In the genomic region with DNA sequence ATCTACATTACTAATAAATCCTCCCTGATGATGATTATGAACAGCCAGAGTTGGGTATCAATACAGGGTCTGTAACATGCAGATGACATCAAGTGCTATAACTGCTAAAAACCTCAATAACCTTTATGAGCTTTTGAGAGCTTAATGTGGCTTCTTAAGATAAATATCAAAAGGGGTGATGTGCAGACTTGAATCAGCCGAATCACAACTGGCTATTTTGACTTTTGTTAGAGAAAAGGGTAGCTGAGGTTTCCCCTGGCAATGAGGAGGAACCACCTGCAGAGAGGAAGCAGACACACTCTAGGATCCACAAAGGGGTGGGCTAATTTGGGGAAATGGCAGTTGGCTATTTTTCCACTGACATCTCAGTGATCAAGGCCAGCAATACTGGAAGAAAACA, we compare ENCODE assay signal across 23 cellular contexts. TPM values are rescaled to one million over a fixed set of nuclear protein-coding genes. Genes with fewer than 3 reads are reported as not detected.
DNase-seq lines count a peak whose midpoint lies in the region; ATAC-seq lines count a peak whose summit lies in the region.
"Had no signal": no experiment of that assay in that cellular context is flagged by ENCODE, and none has a peak within 500 bp of the region (broad histone marks: within the 10 kb centered on the region; RNA-seq: fewer than 3 reads in every experiment).

No MANE protein-coding gene starts in this region.

- no peak overlapping the region for H3K27ac Mint-ChIP-seq in activated T-cell treated with anti-CD3 and anti-CD28 coated beads, Interleukin-2, amount 50 U/mL, for 72 hours
- H3K27ac Mint-ChIP-seq in activated CD8-positive, alpha-beta T cell treated with anti-CD3 and anti-CD28 coated beads, Interleukin-2, amount 10 ng/mL, durations not matched to agents 7 days and 5 days = no peak overlapping the region
- peak overlapping the region; percentile 83 for H3K27ac Mint-ChIP-seq in stimulated activated naive CD8-positive, alpha-beta T cell treated with anti-CD3 and anti-CD28 coated beads, Interleukin-15, Interleukin-2, amounts not matched to agents 100 ng/mL and 50 ng/mL, for 24 hours

- H3K9me3 Mint-ChIP-seq in activated T-cell treated with anti-CD3 and anti-CD28 coated beads, Interleukin-2, amount 50 U/mL, for 72 hours = peaks cover 12 to 14% of the 10 kb centered on the region in 2 donors
- H3K9me3 Mint-ChIP-seq in activated CD8-positive, alpha-beta T cell treated with anti-CD3 and anti-CD28 coated beads, Interleukin-2, amount 10 ng/mL, durations not matched to agents 7 days and 5 days (ENCODE audit: insufficient read depth) = peaks cover 26% of the 10 kb centered on the region
- H3K9me3 Mint-ChIP-seq in stimulated activated naive CD8-positive, alpha-beta T cell treated with anti-CD3 and anti-CD28 coated beads, Interleukin-15, Interleukin-2, amounts not matched to agents 100 ng/mL and 50 ng/mL, for 24 hours = peaks cover 6% of the 10 kb centered on the region

- no peaks in the 10 kb centered on the region for H3K27me3 Mint-ChIP-seq in activated T-cell treated with anti-CD3 and anti-CD28 coated beads, Interleukin-2, amount 50 U/mL, for 72 hours (ENCODE audit: low read depth)
- no peaks in the 10 kb centered on the region for H3K27me3 Mint-ChIP-seq in activated CD8-positive, alpha-beta T cell treated with anti-CD3 and anti-CD28 coated beads, Interleukin-2, amount 10 ng/mL, durations not matched to agents 7 days and 5 days (ENCODE audit: low read depth)
- H3K27me3 Mint-ChIP-seq in stimulated activated naive CD8-positive, alpha-beta T cell treated with anti-CD3 and anti-CD28 coated beads, Interleukin-15, Interleukin-2, amounts not matched to agents 100 ng/mL and 50 ng/mL, for 24 hours = no peaks in the 10 kb centered on the region

- CTCF ChIA-PET in activated CD8-positive, alpha-beta T cell treated with anti-CD3 and anti-CD28 coated beads, Interleukin-2, amount 10 ng/mL, durations not matched to agents 7 days and 5 days (lab: Charles Lee) = interaction anchor here (0.7 to 5.7 kb wide), 7 partner anchors 10 to 113 kb away, joined by 3 to 29 read pairs (median 3); no protein-coding TSS in a partner anchor

- H3K27ac ChIP-seq in caudate nucleus (ENCODE audit: low read depth, low read length) = no peak overlapping the region
- H3K27ac ChIP-seq: suprapubic skin, WERI-Rb-1 had no signal

- peaks cover 68% of the 10 kb centered on the region for H3K4me1 Mint-ChIP-seq in activated T-cell treated with anti-CD3 and anti-CD28 coated beads, Interleukin-2, amount 50 U/mL, for 72 hours (ENCODE audit: low read depth)
- H3K4me1 Mint-ChIP-seq in activated CD8-positive, alpha-beta T cell treated with anti-CD3 and anti-CD28 coated beads, Interleukin-2, amount 10 ng/mL, durations not matched to agents 7 days and 5 days (ENCODE audit: low read depth) = peaks cover 45% of the 10 kb centered on the region
- peaks cover 77% of the 10 kb centered on the region for H3K4me1 Mint-ChIP-seq in stimulated activated naive CD8-positive, alpha-beta T cell treated with anti-CD3 and anti-CD28 coated beads, Interleukin-15, Interleukin-2, amounts not matched to agents 100 ng/mL and 50 ng/mL, for 24 hours (ENCODE audit: low read depth)

- peak in 1 of 2 donors; percentile 10 for ATAC-seq in activated T-cell treated with anti-CD3 and anti-CD28 coated beads, Interleukin-2, amount 50 U/mL, for 72 hours (replicated peaks in 1 of 2)
- peak; percentile 43 for ATAC-seq in activated CD8-positive, alpha-beta T cell treated with anti-CD3 and anti-CD28 coated beads, Interleukin-2, amount 10 ng/mL, durations not matched to agents 7 days and 5 days
- ATAC-seq in GM19397 (IDR thresholded peaks at IDR 0.05; ENCODE audit: unreplicated experiment) = no peak
- ATAC-seq: esophagus mucosa, Right ventricle myocardium inferior, sciatic nerve had no signal

- peak overlapping the region; percentile 36 to 42 for H3K4me3 Mint-ChIP-seq in activated T-cell treated with anti-CD3 and anti-CD28 coated beads, Interleukin-2, amount 50 U/mL, for 72 hours
- no peak overlapping the region for H3K4me3 Mint-ChIP-seq in activated CD8-positive, alpha-beta T cell treated with anti-CD3 and anti-CD28 coated beads, Interleukin-2, amount 10 ng/mL, durations not matched to agents 7 days and 5 days
- H3K4me3 Mint-ChIP-seq in stimulated activated naive CD8-positive, alpha-beta T cell treated with anti-CD3 and anti-CD28 coated beads, Interleukin-15, Interleukin-2, amounts not matched to agents 100 ng/mL and 50 ng/mL, for 24 hours = peak overlapping the region; percentile 58

- DNase-seq in activated T-cell treated with anti-CD3 and anti-CD28 coated beads, Interleukin-2, amount 50 U/mL, for 72 hours = peak in 1 of 2 donors; percentile 25
- DNase-seq in activated T-cell treated with anti-CD3 and anti-CD28 coated beads, Interleukin-2, amount 50 U/mL, for 48 hours = no peak
- DNase-seq in MV-4-11 (lab: John Stamatoyannopoulos, UW) (peak; percentile 36), caudate nucleus (lab: John Stamatoyannopoulos, UW) (no peak)
- DNase-seq in activated CD8-positive, alpha-beta T cell treated with anti-CD3 and anti-CD28 coated beads, Interleukin-2, amount 10 ng/mL, durations not matched to agents 7 days and 5 days = no peak
- no peak for DNase-seq in stimulated activated CD4-positive, alpha-beta T cell treated with anti-CD3 and anti-CD28 coated beads, Interleukin-2, amount 100 ng/mL, for 48 hours
- DNase-seq: activated CD8-positive, alpha-beta memory T cell treated with anti-CD3 and anti-CD28 coated beads, Interleukin-2, amount 50 U/mL, for 4 hours; COR-L47; dermis blood vessel endothelial cell; IMR-90; NCI-H1105 treated with DMSO at 0.1 percent for 48 hours; NCI-H2227 treated with DMSO at 0.1 percent for 48 hours; NK-92 treated with Interleukin-12 subunit alpha and Interleukin-12 subunit beta, amount 100 ng/mL, for 24 hours; occipital lobe; T-helper 1 cell; WERI-Rb-1 had no signal

- POLR2A ChIA-PET in activated CD8-positive, alpha-beta T cell treated with anti-CD3 and anti-CD28 coated beads, Interleukin-2, amount 10 ng/mL, durations not matched to agents 7 days and 5 days (lab: Charles Lee) = interaction anchor here (0.7 to 1.3 kb wide), 4 partner anchors 30 to 129 kb away, joined by 3 to 4 read pairs (median 4); no protein-coding TSS in a partner anchor

- peaks cover 15 to 25% of the 10 kb centered on the region in 2 donors for H3K36me3 Mint-ChIP-seq in activated T-cell treated with anti-CD3 and anti-CD28 coated beads, Interleukin-2, amount 50 U/mL, for 72 hours (ENCODE audit: insufficient read depth in 2 of 2)
- H3K36me3 Mint-ChIP-seq in activated CD8-positive, alpha-beta T cell treated with anti-CD3 and anti-CD28 coated beads, Interleukin-2, amount 10 ng/mL, durations not matched to agents 7 days and 5 days (ENCODE audit: low read depth) = peaks cover 40% of the 10 kb centered on the region
- H3K36me3 Mint-ChIP-seq in stimulated activated naive CD8-positive, alpha-beta T cell treated with anti-CD3 and anti-CD28 coated beads, Interleukin-15, Interleukin-2, amounts not matched to agents 100 ng/mL and 50 ng/mL, for 24 hours (ENCODE audit: low read depth) = peaks cover 6% of the 10 kb centered on the region

RNA-seq across cellular contexts. Expression of gene CAPSL, which starts 30.2 kb away (rescaled TPM):
- 1 to 10 TPM; 1.3 to 2.3 TPM for total RNA-seq in activated T-cell treated with anti-CD3 and anti-CD28 coated beads, Interleukin-2, amount 50 U/mL, for 72 hours
- not detected for total RNA-seq in activated CD8-positive, alpha-beta T cell treated with anti-CD3 and anti-CD28 coated beads, Interleukin-2, amount 10 ng/mL, durations not matched to agents 7 days and 5 days
- total RNA-seq: dermis blood vessel endothelial cell, esophagus mucosa, glomerular endothelial cell, IMR-90, occipital lobe, Right ventricle myocardium inferior, sciatic nerve, suprapubic skin had no signal

RNA-seq across cellular contexts. Expression of gene IL7R, which starts 51.6 kb away (rescaled TPM):
- total RNA-seq in activated T-cell treated with anti-CD3 and anti-CD28 coated beads, Interleukin-2, amount 50 U/mL, for 72 hours = 100 to 1,000 TPM; 102 to 143 TPM
- total RNA-seq in activated CD8-positive, alpha-beta T cell treated with anti-CD3 and anti-CD28 coated beads, Interleukin-2, amount 10 ng/mL, durations not matched to agents 7 days and 5 days = 10 to 100 TPM; 45.4 to 48.4 TPM
